19 cellular contexts compared by ENCODE assay signal in the genomic region with DNA sequence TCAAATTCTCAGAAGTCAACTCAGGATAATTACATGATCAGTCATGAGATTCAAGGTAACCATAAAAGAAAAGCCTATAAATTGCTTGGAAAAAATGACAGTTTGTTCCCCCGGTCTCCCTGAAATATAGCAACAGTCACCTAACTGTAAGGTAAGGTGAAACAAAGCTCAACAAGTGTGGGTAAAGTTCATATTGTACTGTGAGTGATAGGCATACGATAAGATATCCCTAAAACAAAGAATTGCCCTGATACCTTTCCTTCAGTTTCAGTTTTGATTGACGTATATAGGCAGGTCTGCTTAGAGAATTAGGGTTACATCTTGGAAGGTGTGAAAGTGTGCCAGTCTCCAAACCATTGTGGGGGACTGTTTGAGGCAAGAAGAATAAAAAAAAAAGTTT. TPM values are rescaled to one million over a fixed set of nuclear protein-coding genes. Genes with fewer than 3 reads are reported as not detected.
"Had no signal": no experiment of that assay in that cellular context is flagged by ENCODE, and none has a peak within 500 bp of the region (broad histone marks: within the 10 kb centered on the region; RNA-seq: fewer than 3 reads in every experiment).

No MANE protein-coding gene starts in this region.

- H3K9me3 ChIP-seq: right atrium auricular region, suprapubic skin, upper lobe of left lung had no signal

- H3K36me3 ChIP-seq: cardiac muscle cell, neural progenitor cell, right atrium auricular region, suprapubic skin, upper lobe of left lung had no signal

- H3K4me3 ChIP-seq: cardiac muscle cell, neural progenitor cell, right atrium auricular region, skin epidermis, suprapubic skin, upper lobe of left lung had no signal

- H3K4me2 ChIP-seq: neural progenitor cell had no signal

- H3K27ac ChIP-seq: cardiac muscle cell, neural progenitor cell, right atrium auricular region, skin epidermis, suprapubic skin had no signal

- DNase-seq: activated CD4-positive, alpha-beta T cell treated with anti-CD3 and anti-CD28 coated beads, Interleukin-2, amount 50 U/mL, for 4 hours; activated effector memory CD4-positive, alpha-beta T cell treated with anti-CD3 and anti-CD28 coated beads, Interleukin-2, amount 50 U/mL, for 16 hours; activated T-cell treated with anti-CD3 and anti-CD28 coated beads, Interleukin-2, amount 50 U/mL, for 72 hours; effector memory CD8-positive, alpha-beta T cell; foreskin fibroblast; hippocampal formation; mammary epithelial cell; naive thymus-derived CD4-positive, alpha-beta T cell; stimulated activated CD4-positive, alpha-beta T cell treated with anti-CD3 and anti-CD28 coated beads, Interleukin-15, amount 100 ng/mL, for 24 hours; stimulated activated CD4-positive, alpha-beta T cell treated with anti-CD3 and anti-CD28 coated beads, Interleukin-2, amount 100 ng/mL, for 48 hours; upper lobe of left lung had no signal

- ATAC-seq: activated naive CD4-positive, alpha-beta T cell treated with anti-CD3 and anti-CD28 coated beads, Interleukin-2, amount 50 U/mL, for 72 hours; activated T-cell treated with anti-CD3 and anti-CD28 coated beads, Interleukin-2, amount 50 U/mL, for 72 hours; effector memory CD8-positive, alpha-beta T cell; left lobe of liver; naive thymus-derived CD4-positive, alpha-beta T cell had no signal

- H3K9ac ChIP-seq: neural progenitor cell had no signal

- H2AFZ ChIP-seq: neural progenitor cell had no signal

RNA-seq across cellular contexts. Expression of a gene that starts 4.0 kb away (rescaled TPM):
- total RNA-seq: activated CD8-positive, alpha-beta memory T cell treated with anti-CD3 and anti-CD28 coated beads for 36 hours; naive thymus-derived CD4-positive, alpha-beta T cell had no signal
- polyA plus RNA-seq: naive thymus-derived CD4-positive, alpha-beta T cell had no signal
